Comparison of ENCODE assay signal across 19 cellular contexts in the genomic region with DNA sequence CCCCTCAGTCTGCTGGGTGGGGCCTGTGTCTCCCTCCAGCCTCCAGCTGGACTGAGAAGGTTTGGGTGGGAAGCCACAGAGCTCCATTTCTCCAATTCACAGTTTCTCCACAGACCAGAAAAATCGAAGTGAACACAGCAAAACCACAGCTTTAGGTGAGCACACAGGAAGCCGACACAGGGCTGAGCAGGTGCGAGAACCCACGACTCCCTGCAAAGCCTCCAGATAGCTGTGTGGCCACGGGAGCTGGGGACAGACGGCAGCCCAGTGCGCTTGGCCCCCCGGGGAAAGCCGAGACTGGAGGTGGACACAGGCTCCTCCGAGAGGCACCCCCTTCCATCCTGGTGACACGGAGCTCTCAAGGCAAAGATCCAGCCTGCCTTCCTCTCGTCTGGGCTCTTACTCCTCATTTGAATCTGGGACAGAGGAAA. TPM values are rescaled to one million over a fixed set of nuclear protein-coding genes. Genes with fewer than 3 reads are reported as not detected.
DNase-seq lines count a peak whose midpoint lies in the region; TF ChIP-seq lines count a peak whose summit lies in the region.
"Had no signal": no experiment of that assay in that cellular context is flagged by ENCODE, and none has a peak within 500 bp of the region (broad histone marks: within the 10 kb centered on the region; RNA-seq: fewer than 3 reads in every experiment).

No MANE protein-coding gene starts in this region.

- H2AFZ ChIP-seq in osteoblast (ENCODE audit: low read length) = no peak overlapping the region

- H3K36me3 Mint-ChIP-seq in activated naive CD4-positive, alpha-beta T cell treated with anti-CD3 and anti-CD28 coated beads, Interleukin-2, amount 50 U/mL, for 24 hours = peaks cover 4% of the 10 kb centered on the region
- H3K36me3 Mint-ChIP-seq in mesothelial cell of epicardium = peaks cover 4% of the 10 kb centered on the region

- TF ChIP-seq CTCF in osteoblast (IDR thresholded peaks at IDR 0.05; ENCODE audit: extremely low read depth, low read depth, low read length) (no peak), mesothelial cell of epicardium (IDR thresholded peaks at IDR 0.05; ENCODE audit: unreplicated experiment) (no peak)

- H3K4me3 Mint-ChIP-seq in activated naive CD4-positive, alpha-beta T cell treated with anti-CD3 and anti-CD28 coated beads, Interleukin-2, amount 50 U/mL, for 24 hours = peak overlapping the region; percentile 75
- H3K4me3 Mint-ChIP-seq in mesothelial cell of epicardium = no peak overlapping the region

- H3K27me3 Mint-ChIP-seq in activated naive CD4-positive, alpha-beta T cell treated with anti-CD3 and anti-CD28 coated beads, Interleukin-2, amount 50 U/mL, for 24 hours = no peaks in the 10 kb centered on the region
- no peaks in the 10 kb centered on the region for H3K27me3 Mint-ChIP-seq in mesothelial cell of epicardium (ENCODE audit: low read depth)

- H4K20me1 ChIP-seq in osteoblast (ENCODE audit: insufficient read depth, low read length) = no peaks in the 10 kb centered on the region

- H3K36me3 ChIP-seq in osteoblast (ENCODE audit: insufficient read depth, low read length) = peaks cover 10% of the 10 kb centered on the region

- H3K4me3 ChIP-seq in osteoblast (ENCODE audit: insufficient read depth, low read length) = no peak overlapping the region
- H3K4me3 ChIP-seq: pancreas, skin epidermis had no signal

- H3K27me3 ChIP-seq in osteoblast (ENCODE audit: insufficient read depth, low read length) = no peaks in the 10 kb centered on the region
- H3K27me3 ChIP-seq: pancreas had no signal

- H3K9me3 ChIP-seq in osteoblast (ENCODE audit: low read depth, low read length) = no peaks in the 10 kb centered on the region
- H3K9me3 ChIP-seq: Caco-2, pancreas, SK-N-SH had no signal

- H3K4me1 ChIP-seq in osteoblast (ENCODE audit: insufficient read depth, low read length) = no peaks in the 10 kb centered on the region
- H3K4me1 ChIP-seq: pancreas had no signal

- peaks cover 3% of the 10 kb centered on the region for H3K79me2 ChIP-seq in osteoblast (ENCODE audit: insufficient read depth, low read length)

- no peak overlapping the region for H3K27ac ChIP-seq in osteoblast (ENCODE audit: low read depth, low read length)
- H3K27ac ChIP-seq: pancreas had no signal

- DNase-seq in activated naive CD4-positive, alpha-beta T cell treated with Interleukin-2 at 50 U/mL for 16 hours = peak; percentile 35
- DNase-seq in activated naive CD4-positive, alpha-beta T cell treated with anti-CD3 and anti-CD28 coated beads, Interleukin-2, amount 50 U/mL, for 16 hours = no peak
- peak; percentile 30 for DNase-seq in activated CD4-positive, CD25-positive, alpha-beta regulatory T cell treated with anti-CD3 and anti-CD28 coated beads, Interleukin-2, amount 50 U/mL, for 72 hours
- DNase-seq in osteoblast (ENCODE audit: insufficient read length, low spot score, missing footprints) = peak; percentile 68
- no peak for DNase-seq in mesothelial cell of epicardium (ENCODE audit: low spot score in 2 of 2, unreplicated experiment in 2 of 2)
- DNase-seq in UCSD-AML1 (lab: John Stamatoyannopoulos, UW; ENCODE audit: unreplicated experiment) = no peak
- no peak for DNase-seq in effector CD4-positive, alpha-beta T cell
- DNase-seq: Caco-2, GDM1, HCEC 1CT, hypothalamus, left cardiac atrium, NCI-H2081 treated with DMSO at 0.1 percent for 48 hours, NCI-H524 treated with DMSO at 0.1 percent for 48 hours, pancreas, SK-N-SH had no signal

- no peak overlapping the region for H3K4me2 ChIP-seq in osteoblast (ENCODE audit: insufficient read depth, low read length)
- H3K4me2 ChIP-seq: SK-N-SH had no signal

- peaks cover 4% of the 10 kb centered on the region for H3K9me3 Mint-ChIP-seq in activated naive CD4-positive, alpha-beta T cell treated with anti-CD3 and anti-CD28 coated beads, Interleukin-2, amount 50 U/mL, for 24 hours
- H3K9me3 Mint-ChIP-seq in mesothelial cell of epicardium = peaks cover 3% of the 10 kb centered on the region

- peaks cover 74% of the 10 kb centered on the region for H3K4me1 Mint-ChIP-seq in activated naive CD4-positive, alpha-beta T cell treated with anti-CD3 and anti-CD28 coated beads, Interleukin-2, amount 50 U/mL, for 24 hours
- H3K4me1 Mint-ChIP-seq in mesothelial cell of epicardium = no peaks in the 10 kb centered on the region

- H3K27ac Mint-ChIP-seq in activated naive CD4-positive, alpha-beta T cell treated with anti-CD3 and anti-CD28 coated beads, Interleukin-2, amount 50 U/mL, for 24 hours = peak overlapping the region; percentile 81
- H3K27ac Mint-ChIP-seq in mesothelial cell of epicardium = no peak overlapping the region
- H3K27ac Mint-ChIP-seq: activated T-helper 2 cell treated with anti-CD3 and anti-CD28 coated beads, Interferon-gamma antibody, Interleukin-2, Interleukin-4, amounts not matched to agents 10 μg/mL and 5 μg/mL and 100 μg/mL, durations not matched to agents 14 hours and 24 hours and 36 hours had no signal

RNA-seq across cellular contexts. Expression of a gene that starts 29.0 kb away (rescaled TPM):
- total RNA-seq in osteoblast = 23.5 and 29.5 TPM in 2 replicates
- total RNA-seq in mesothelial cell of epicardium = 12.4 to 14.3 TPM (median 12.7 TPM) in 3 replicates

Comparison
In these comparisons a context has a peak if more than half of its experiments do, and no peak if none do; other contexts are left out.
1. DNase-seq: peak in activated naive CD4-positive, alpha-beta T cell treated with Interleukin-2 at 50 U/mL for 16 hours (single experiment), activated CD4-positive, CD25-positive, alpha-beta regulatory T cell treated with anti-CD3 and anti-CD28 coated beads, Interleukin-2, amount 50 U/mL, for 72 hours (single experiment) and osteoblast (single experiment); none in activated naive CD4-positive, alpha-beta T cell treated with anti-CD3 and anti-CD28 coated beads, Interleukin-2, amount 50 U/mL, for 16 hours (single experiment), mesothelial cell of epicardium (0 of 2), UCSD-AML1 (single experiment) and effector CD4-positive, alpha-beta T cell (single experiment).